Comparison of ENCODE assay signal across 18 cellular contexts in the genomic region with DNA sequence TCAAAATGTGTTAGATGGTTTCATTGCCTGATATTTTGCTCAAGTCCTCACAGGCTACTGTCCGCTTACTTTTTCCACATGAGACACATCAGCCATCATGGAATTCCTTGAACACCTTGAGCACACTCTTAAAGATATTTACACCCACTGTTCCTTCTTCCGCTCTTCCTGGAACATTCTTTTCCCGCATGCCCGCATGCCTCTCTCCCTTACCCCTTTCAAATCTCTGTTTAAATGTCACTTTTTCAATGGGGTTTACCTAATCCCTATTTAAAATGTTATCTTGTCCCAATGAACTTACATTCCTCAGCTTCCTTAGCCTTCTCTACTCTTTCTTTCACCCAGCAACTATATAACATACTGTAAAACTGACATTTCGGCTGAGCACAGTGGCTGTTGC.
DNase-seq lines count a peak whose midpoint lies in the region; ATAC-seq and TF ChIP-seq lines count a peak whose summit lies in the region.
"Had no signal": no experiment of that assay in that cellular context is flagged by ENCODE, and none has a peak within 500 bp of the region (broad histone marks: within the 10 kb centered on the region; RNA-seq: fewer than 3 reads in every experiment).

No MANE protein-coding gene starts in this region.

- no peak for ATAC-seq in GM23338
- ATAC-seq: A549; CD8-positive, alpha-beta T cell had no signal

- H3K9me3 ChIP-seq in SK-N-MC (ENCODE audit: low read depth, low read length) (no peaks in the 10 kb centered on the region), trophoblast cell (ENCODE audit: insufficient read depth, low read depth, low read length) (no peaks in the 10 kb centered on the region), HAP-1 (no peaks in the 10 kb centered on the region)
- H3K9me3 ChIP-seq: A549 had no signal

- WGBS in mesendoderm (ENCODE audit: extremely low coverage, insufficient coverage, low lambda C conversion rate) = no CpG with 5 or more reads among the region's 5 CpGs
- WGBS in trophoblast cell (ENCODE audit: extremely low coverage, insufficient coverage, insufficient read length) = no CpG with 5 or more reads among the region's 5 CpGs

- no peak overlapping the region for H2BK15ac ChIP-seq in mesendoderm (replicated peaks; ENCODE audit: low read depth)

- H3K36me3 Mint-ChIP-seq in GM23338 (ENCODE audit: low read depth) = no peaks in the 10 kb centered on the region
- H3K36me3 Mint-ChIP-seq: CD8-positive, alpha-beta T cell had no signal

- H3K4me1 Mint-ChIP-seq in GM23338 = no peaks in the 10 kb centered on the region
- H3K4me1 Mint-ChIP-seq: B cell had no signal

- no peaks in the 10 kb centered on the region for H3K9me2 ChIP-seq in GM23338 (ENCODE audit: insufficient read depth)

- H3K36me3 ChIP-seq in GM23338 (ENCODE audit: insufficient read depth) (no peaks in the 10 kb centered on the region), SK-N-MC (ENCODE audit: insufficient read depth, low read length) (no peaks in the 10 kb centered on the region), mesendoderm (ENCODE audit: control insufficient read depth, insufficient read depth, low read length) (no peaks in the 10 kb centered on the region), trophoblast cell (ENCODE audit: control insufficient read depth in 1 of 2, insufficient read depth in 2 of 2, low read length in 2 of 2) (no peaks in the 10 kb centered on the region), HAP-1 (replicated peaks) (no peaks in the 10 kb centered on the region)
- H3K36me3 ChIP-seq: BLaER1 treated with 17β-estradiol and CSF1 and Interleukin-3, amounts not matched to agents 10 nM and 100 nM had no signal

- H2BK5ac ChIP-seq in mesendoderm (ENCODE audit: low read length) = no peak overlapping the region
- no peak overlapping the region for H2BK5ac ChIP-seq in trophoblast cell (ENCODE audit: low read depth, low read length, poor library complexity)

- H3K79me1 ChIP-seq in mesendoderm (ENCODE audit: low read length) (no peaks in the 10 kb centered on the region), trophoblast cell (ENCODE audit: low read length) (no peaks in the 10 kb centered on the region)

- no peaks in the 10 kb centered on the region for H3K27me3 Mint-ChIP-seq in GM23338 (ENCODE audit: insufficient read depth, low read depth, poor library complexity)
- H3K27me3 Mint-ChIP-seq: B cell; CD4-positive, alpha-beta T cell had no signal

- H3K27ac ChIP-seq in GM23338 (ENCODE audit: low read depth) (no peak overlapping the region), SK-N-MC (peak overlapping the region; percentile 52), mesendoderm (ENCODE audit: low read depth, low read length) (no peak overlapping the region), trophoblast cell (ENCODE audit: low read depth, low read length) (no peak overlapping the region)
- H3K27ac ChIP-seq: 22Rv1; A549; BLaER1 treated with 17β-estradiol and CSF1 and Interleukin-3, amounts not matched to agents 10 nM and 100 nM; C4-2B had no signal

- no peak overlapping the region for H2BK120ac ChIP-seq in mesendoderm (ENCODE audit: low read depth, low read length)
- no peak overlapping the region for H2BK120ac ChIP-seq in trophoblast cell (ENCODE audit: insufficient read depth, low read length, poor library complexity)

- H3K14ac ChIP-seq in trophoblast cell (ENCODE audit: low read length) = no peak overlapping the region

- no peak overlapping the region for H4K12ac ChIP-seq in trophoblast cell (ENCODE audit: low read depth, low read length)

- H2BK12ac ChIP-seq in trophoblast cell (ENCODE audit: low read length) = no peak overlapping the region

- peak; percentile 2 for DNase-seq in GM23338 (ENCODE audit: low spot score)
- DNase-seq in SK-N-MC (ENCODE audit: low read depth, low spot score) = no peak
- DNase-seq in mesendoderm = peak; percentile 18
- peak; percentile 72 to 84 for DNase-seq in trophoblast cell
- DNase-seq in stimulated activated CD4-positive, alpha-beta T cell treated with anti-CD3 and anti-CD28 coated beads, Interleukin-4, amount 100 ng/mL, for 24 hours = no peak
- DNase-seq in COLO829 (ENCODE audit: low spot score) = no peak
- no peak for DNase-seq in HAP-1 (ENCODE audit: low spot score in 2 of 2)
- DNase-seq: AML-193; CD4-positive, alpha-beta T cell; CD8-positive, alpha-beta T cell; COR-L47; DMS79 treated with DMSO at 0.1 percent for 48 hours; GF-D8 had no signal

- H3K27me3 ChIP-seq in GM23338 (ENCODE audit: insufficient read depth) (no peaks in the 10 kb centered on the region), mesendoderm (ENCODE audit: insufficient read depth, low read length, poor library complexity) (no peaks in the 10 kb centered on the region), trophoblast cell (ENCODE audit: insufficient read depth, low read length) (no peaks in the 10 kb centered on the region), HAP-1 (ENCODE audit: low read depth) (no peaks in the 10 kb centered on the region)
- H3K27me3 ChIP-seq: BLaER1 treated with 17β-estradiol and CSF1 and Interleukin-3, amounts not matched to agents 10 nM and 100 nM had no signal

- H2AFZ ChIP-seq in GM23338 (peak overlapping the region; percentile 53; the same call in 1 of the 2 replicates), trophoblast cell (ENCODE audit: insufficient read depth, low read length, poor library complexity) (no peak overlapping the region)

- H3K23ac ChIP-seq in mesendoderm (ENCODE audit: low read length) = no peak overlapping the region
- no peak overlapping the region for H3K23ac ChIP-seq in trophoblast cell (ENCODE audit: low read length)

- H3K79me2 ChIP-seq in GM23338 (replicated peaks; ENCODE audit: insufficient read depth) (no peaks in the 10 kb centered on the region), mesendoderm (ENCODE audit: control insufficient read depth, insufficient read depth, low read length) (no peaks in the 10 kb centered on the region), trophoblast cell (ENCODE audit: control insufficient read depth, insufficient read depth, low read length, poor library complexity) (no peaks in the 10 kb centered on the region)

- H3F3A ChIP-seq in GM23338 (replicated peaks; ENCODE audit: low read depth) = no peaks in the 10 kb centered on the region

- H3K18ac ChIP-seq in mesendoderm (ENCODE audit: low read length) = no peak overlapping the region
- no peak overlapping the region for H3K18ac ChIP-seq in trophoblast cell (ENCODE audit: low read length)

- H3K9ac ChIP-seq in SK-N-MC (ENCODE audit: insufficient read length) = no peak overlapping the region
- H3K9ac ChIP-seq in mesendoderm (ENCODE audit: low read length) = no peak overlapping the region
- H3K9ac ChIP-seq in trophoblast cell (ENCODE audit: low read length) = no peak overlapping the region
- H3K9ac ChIP-seq: BLaER1 treated with 17β-estradiol and CSF1 and Interleukin-3, amounts not matched to agents 10 nM and 100 nM had no signal

- no peak overlapping the region for H3K4me3 Mint-ChIP-seq in GM23338
- H3K4me3 Mint-ChIP-seq: B cell; CD4-positive, alpha-beta T cell; CD8-positive, alpha-beta T cell had no signal

- H3K27ac Mint-ChIP-seq in GM23338 = no peak overlapping the region
- H3K27ac Mint-ChIP-seq: B cell; CD4-positive, alpha-beta T cell; CD8-positive, alpha-beta T cell had no signal

- no peak overlapping the region for H2AK5ac ChIP-seq in mesendoderm (ENCODE audit: low read length)
- no peak overlapping the region for H2AK5ac ChIP-seq in trophoblast cell (ENCODE audit: low read length)

- H3K9me3 Mint-ChIP-seq in GM23338 = peaks cover 13% of the 10 kb centered on the region; the same call in 1 of the 3 replicates

- H4K20me1 ChIP-seq in GM23338 (replicated peaks; ENCODE audit: insufficient read depth) = no peaks in the 10 kb centered on the region
- H4K20me1 ChIP-seq: BLaER1 treated with 17β-estradiol and CSF1 and Interleukin-3, amounts not matched to agents 10 nM and 100 nM had no signal

- H4K8ac ChIP-seq in mesendoderm (ENCODE audit: low read depth, low read length) = no peak overlapping the region
- H4K8ac ChIP-seq in trophoblast cell (ENCODE audit: low read depth, low read length) = no peak overlapping the region

- no peak overlapping the region for H3K56ac ChIP-seq in mesendoderm (ENCODE audit: low read length)

- in situ Hi-C loops in HAP-1 (cut with MboI; ENCODE audit: low sequenced_read_pairs) = no loop called here

- H3K4me2 ChIP-seq in GM23338 = no peak overlapping the region
- H3K4me2 ChIP-seq in mesendoderm (ENCODE audit: low read length) = no peak overlapping the region
- no peak overlapping the region for H3K4me2 ChIP-seq in trophoblast cell (ENCODE audit: low read length)
- H3K4me2 ChIP-seq: A549; BLaER1 treated with 17β-estradiol and CSF1 and Interleukin-3, amounts not matched to agents 10 nM and 100 nM had no signal

- H3K4ac ChIP-seq in mesendoderm (ENCODE audit: low read depth, low read length) = no peak overlapping the region
- no peak overlapping the region for H3K4ac ChIP-seq in trophoblast cell (ENCODE audit: low read depth, low read length)

- TF ChIP-seq CTCF in GM23338 (conservative IDR thresholded peaks at IDR 0.05; ENCODE audit: low read depth in 2 of 2) = no peak

- H3K4me1 ChIP-seq in GM23338 (ENCODE audit: insufficient read depth) (no peaks in the 10 kb centered on the region), mesendoderm (ENCODE audit: control insufficient read depth, low read depth, low read length) (no peaks in the 10 kb centered on the region), trophoblast cell (ENCODE audit: control insufficient read depth in 1 of 2, insufficient read depth in 2 of 2, low read length in 2 of 2) (no peaks in the 10 kb centered on the region), HAP-1 (no peaks in the 10 kb centered on the region)
- H3K4me1 ChIP-seq: A549; BLaER1 treated with 17β-estradiol and CSF1 and Interleukin-3, amounts not matched to agents 10 nM and 100 nM had no signal

- no peak overlapping the region for H4K91ac ChIP-seq in trophoblast cell (ENCODE audit: low read depth, low read length)

- no peak overlapping the region for H4K5ac ChIP-seq in mesendoderm (ENCODE audit: low read length)

- no peak overlapping the region for H3K4me3 ChIP-seq in GM23338
- H3K4me3 ChIP-seq in SK-N-MC = no peak overlapping the region
- H3K4me3 ChIP-seq in mesendoderm (ENCODE audit: low read length) = no peak overlapping the region
- H3K4me3 ChIP-seq in trophoblast cell (ENCODE audit: low read depth, low read length) = no peak overlapping the region
- H3K4me3 ChIP-seq in HAP-1 = no peak overlapping the region
- H3K4me3 ChIP-seq: A549; BLaER1 treated with 17β-estradiol and CSF1 and Interleukin-3, amounts not matched to agents 10 nM and 100 nM had no signal

TF ChIP-seq in GM23338, 12 proteins besides CTCF, POLR2A, EP300 and RAD21:
- TF ChIP-seq EZH2phosphoT487 (IDR thresholded peaks at IDR 0.05; ENCODE audit: unreplicated experiment) (no peak), ZNF114 (CRISPR knock-in tag; IDR thresholded peaks at IDR 0.05) (no peak), ZNF331 (CRISPR knock-in tag; IDR thresholded peaks at IDR 0.05; ENCODE audit: low read depth) (no peak), POLR2AphosphoS5 (IDR thresholded peaks at IDR 0.05; ENCODE audit: low read depth) (no peak)

Comparison
In these comparisons a context has a peak if more than half of its experiments do, and no peak if none do; other contexts are left out.
1. DNase-seq: peak in GM23338 (single experiment), mesendoderm (single experiment) and trophoblast cell (2 of 2); none in SK-N-MC (single experiment), stimulated activated CD4-positive, alpha-beta T cell treated with anti-CD3 and anti-CD28 coated beads, Interleukin-4, amount 100 ng/mL, for 24 hours (single experiment), COLO829 (single experiment) and HAP-1 (0 of 2).